ENCODE assay signal across 14 cellular contexts in the genomic region with DNA sequence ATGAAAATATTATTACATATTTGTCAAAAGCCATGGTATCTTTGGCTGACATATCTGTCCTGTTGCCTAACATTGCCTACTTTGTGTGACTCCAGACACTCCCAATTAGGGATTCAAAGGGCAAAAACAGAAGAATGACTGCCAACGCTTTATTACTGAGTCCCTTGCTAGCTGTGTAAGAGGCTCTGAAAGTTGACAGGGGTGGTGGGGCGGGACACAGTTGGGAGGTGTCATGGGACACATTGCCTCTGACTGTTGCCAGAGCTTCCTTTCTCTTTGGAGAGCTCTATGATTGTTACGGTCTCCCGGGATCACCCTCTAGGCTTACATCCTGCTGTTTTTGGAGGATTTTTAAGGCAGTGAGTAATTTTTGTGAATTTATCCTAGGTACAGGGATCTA.
"Had no signal": no experiment of that assay in that cellular context is flagged by ENCODE, and none has a peak within 500 bp of the region (broad histone marks: within the 10 kb centered on the region; RNA-seq: fewer than 3 reads in every experiment).

No MANE protein-coding gene starts in this region.

- ATAC-seq: activated CD4-positive, alpha-beta T cell treated with anti-CD3 and anti-CD28 coated beads for 36 hours; activated T-cell treated with anti-CD3 and anti-CD28 coated beads, Interleukin-2, amount 50 U/mL, for 72 hours; natural killer cell treated with Interleukin-12 subunit alpha and Interleukin-12 subunit beta and Interleukin-15 and Interleukin-18, amount 100 ng/mL, for 72 hours; stimulated activated naive CD8-positive, alpha-beta T cell treated with anti-CD3 and anti-CD28 coated beads, Interleukin-15, Interleukin-2, amounts not matched to agents 100 U/mL and 50 U/mL, for 24 hours had no signal

- H3K27me3 ChIP-seq: breast epithelium, testis had no signal

- H3K4me3 ChIP-seq: breast epithelium, testis had no signal

- H3K4me3 Mint-ChIP-seq: activated CD4-positive, alpha-beta memory T cell treated with anti-CD3 and anti-CD28 coated beads, Interleukin-2, amount 10 ng/mL, durations not matched to agents 7 days and 5 days; activated CD4-positive, alpha-beta T cell treated with anti-CD3 and anti-CD28 coated beads for 36 hours; activated naive CD8-positive, alpha-beta T cell treated with anti-CD3 and anti-CD28 coated beads for 36 hours; activated T-cell treated with anti-CD3 and anti-CD28 coated beads, Interleukin-2, amount 50 U/mL, for 72 hours; natural killer cell treated with Interleukin-12 subunit alpha and Interleukin-12 subunit beta and Interleukin-15 and Interleukin-18, amount 100 ng/mL, for 72 hours had no signal

- H3K4me1 ChIP-seq: breast epithelium, testis had no signal

- H3K27ac Mint-ChIP-seq: activated CD4-positive, alpha-beta memory T cell treated with anti-CD3 and anti-CD28 coated beads, Interleukin-2, amount 10 ng/mL, durations not matched to agents 7 days and 5 days; activated CD4-positive, alpha-beta T cell treated with anti-CD3 and anti-CD28 coated beads for 36 hours; activated naive CD8-positive, alpha-beta T cell treated with anti-CD3 and anti-CD28 coated beads for 36 hours; activated T-cell treated with anti-CD3 and anti-CD28 coated beads, Interleukin-2, amount 50 U/mL, for 72 hours; natural killer cell treated with Interleukin-12 subunit alpha and Interleukin-12 subunit beta and Interleukin-15 and Interleukin-18, amount 100 ng/mL, for 72 hours had no signal

- H3K9me3 ChIP-seq: testis had no signal

- FAIRE-seq: frontal cortex had no signal

- H3K36me3 ChIP-seq: breast epithelium had no signal

- DNase-seq: activated CD4-positive, alpha-beta memory T cell treated with anti-CD3 and anti-CD28 coated beads, Interleukin-2, amount 10 ng/mL, durations not matched to agents 7 days and 5 days; activated CD4-positive, alpha-beta T cell treated with anti-CD3 and anti-CD28 coated beads for 36 hours; activated CD8-positive, alpha-beta memory T cell treated with anti-CD3 and anti-CD28 coated beads, Interleukin-2, amount 50 U/mL, for 4 hours; activated gamma-delta T cell treated with Interleukin-2 at 50 U/mL for 16 hours; activated naive CD8-positive, alpha-beta T cell treated with anti-CD3 and anti-CD28 coated beads for 36 hours; activated T-cell treated with anti-CD3 and anti-CD28 coated beads, Interleukin-2, amount 50 U/mL, for 72 hours; nucleus accumbens; stimulated activated CD4-positive, alpha-beta T cell treated with anti-CD3 and anti-CD28 coated beads, Interleukin-4, amount 100 ng/mL, for 1 hour; stimulated activated CD8-positive, alpha-beta memory T cell treated with anti-CD3 and anti-CD28 coated beads, Interleukin-4, amount 100 ng/mL, for 48 hours; stimulated activated naive CD8-positive, alpha-beta T cell treated with anti-CD3 and anti-CD28 coated beads, Interleukin-15, Interleukin-2, amounts not matched to agents 100 U/mL and 50 U/mL, for 24 hours; testis had no signal

- H3K4me1 Mint-ChIP-seq: activated CD4-positive, alpha-beta memory T cell treated with anti-CD3 and anti-CD28 coated beads, Interleukin-2, amount 10 ng/mL, durations not matched to agents 7 days and 5 days; activated CD4-positive, alpha-beta T cell treated with anti-CD3 and anti-CD28 coated beads for 36 hours; activated naive CD8-positive, alpha-beta T cell treated with anti-CD3 and anti-CD28 coated beads for 36 hours had no signal

- H3K27me3 Mint-ChIP-seq: activated CD4-positive, alpha-beta memory T cell treated with anti-CD3 and anti-CD28 coated beads, Interleukin-2, amount 10 ng/mL, durations not matched to agents 7 days and 5 days; activated CD4-positive, alpha-beta T cell treated with anti-CD3 and anti-CD28 coated beads for 36 hours had no signal

- H3K27ac ChIP-seq: breast epithelium, testis had no signal
